In the genomic region with DNA sequence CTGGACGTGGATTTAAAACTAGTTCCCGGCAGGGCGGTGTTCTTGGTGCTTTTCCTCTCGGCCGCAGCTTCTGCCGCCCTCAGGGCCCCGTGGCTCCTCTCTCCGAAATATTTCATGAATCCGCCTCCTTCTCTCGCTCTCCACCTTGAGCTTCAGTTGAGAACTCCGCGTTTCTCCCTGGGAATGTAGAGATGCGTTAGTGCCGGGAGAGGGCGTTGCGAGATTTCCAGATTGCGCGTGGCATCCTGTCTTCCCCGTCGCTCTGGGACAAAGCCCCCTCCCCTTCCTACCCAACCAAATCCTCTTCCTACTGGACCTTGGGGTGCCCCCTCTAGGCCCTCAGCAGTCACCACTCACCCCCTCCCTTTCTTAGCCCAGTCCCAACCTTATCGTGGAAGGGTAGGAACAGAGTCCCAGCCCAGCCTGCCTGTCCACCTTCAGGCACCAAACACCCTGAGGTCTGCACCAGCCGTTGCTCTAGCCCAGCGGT, we compare ENCODE assay signal across 8 cellular contexts.
DNase-seq lines count a peak whose midpoint lies in the region; ATAC-seq and TF ChIP-seq lines count a peak whose summit lies in the region.

No MANE protein-coding gene starts in this region.

- H3K9me3 Mint-ChIP-seq in nephron progenitor cell, result peaks cover 17% of the 10 kb centered on the region

- H3K27me3 Mint-ChIP-seq in nephron progenitor cell (ENCODE audit: low read depth, poor library complexity), result peaks cover 74% of the 10 kb centered on the region

- no peak for ATAC-seq in HG03108 (IDR thresholded peaks at IDR 0.05; ENCODE audit: unreplicated experiment)

- peak overlapping the region; percentile 61 for H3K4me3 Mint-ChIP-seq in nephron progenitor cell

- TF ChIP-seq CTCF in LNCAP (IDR thresholded peaks at IDR 0.05), result peak; percentile 70; the same call in 1 of the 2 replicates
- peak; percentile 48 for TF ChIP-seq CTCF in nephron progenitor cell (IDR thresholded peaks at IDR 0.05)

- DNase-seq in activated CD4-positive, alpha-beta T cell treated with anti-CD3 and anti-CD28 coated beads, Interleukin-2, amount 50 U/mL, for 1 hour, result peak; percentile 13
- DNase-seq in activated CD4-positive, alpha-beta T cell treated with anti-CD3 and anti-CD28 coated beads, Interleukin-2, amount 50 U/mL, for 4 hours, result no peak
- DNase-seq in cerebellar cortex (ENCODE audit: low spot score) (peak; percentile 13), nephron progenitor cell (peak; percentile 51), NCI-H226 (no peak), NCI-H146 (lab: John Stamatoyannopoulos, UW) (no peak)

- H3K4me1 Mint-ChIP-seq in nephron progenitor cell, result peaks cover 32% of the 10 kb centered on the region

- H3K36me3 Mint-ChIP-seq in nephron progenitor cell (ENCODE audit: low read depth), result no peaks in the 10 kb centered on the region

- no peak overlapping the region for H3K27ac Mint-ChIP-seq in nephron progenitor cell

Comparison
In these comparisons a context has a peak if more than half of its experiments do, and no peak if none do; other contexts are left out.
1. DNase-seq: peak in activated CD4-positive, alpha-beta T cell treated with anti-CD3 and anti-CD28 coated beads, Interleukin-2, amount 50 U/mL, for 1 hour (single experiment), cerebellar cortex (single experiment) and nephron progenitor cell (single experiment); none in activated CD4-positive, alpha-beta T cell treated with anti-CD3 and anti-CD28 coated beads, Interleukin-2, amount 50 U/mL, for 4 hours (0 of 2), NCI-H226 (single experiment) and NCI-H146 (single experiment).